8 cellular contexts compared by ENCODE assay signal in genomic region chr19:38375098-38375493, GRCh38. TPM values are rescaled to one million over a fixed set of nuclear protein-coding genes. Genes with fewer than 3 reads are reported as not detected.
DNase-seq lines count a peak whose midpoint lies in the region; ATAC-seq and TF ChIP-seq lines count a peak whose summit lies in the region.

No MANE protein-coding gene starts in this region.

- H3K4me1 Mint-ChIP-seq in osteocyte (ENCODE audit: unreplicated experiment): peaks cover 24% of the 10 kb centered on the region

- TF ChIP-seq CTCF in esophagus squamous epithelium (IDR thresholded peaks at IDR 0.05) (no peak), osteocyte (IDR thresholded peaks at IDR 0.05) (no peak)

- H3K9me3 Mint-ChIP-seq in osteocyte (ENCODE audit: unreplicated experiment): no peaks in the 10 kb centered on the region

- H3K27me3 ChIP-seq in SJSA1 (replicated peaks) (no peaks in the 10 kb centered on the region), esophagus squamous epithelium (peaks cover 0 to 3% (median 0%) of the 10 kb centered on the region in 4 donors)

- peaks cover 42% of the 10 kb centered on the region for H3K36me3 ChIP-seq in SJSA1
- H3K36me3 ChIP-seq in esophagus squamous epithelium: peaks cover 0 to 42% (median 6%) of the 10 kb centered on the region in 3 donors

- peak overlapping the region; percentile 100 for H3K4me3 Mint-ChIP-seq in osteocyte (ENCODE audit: unreplicated experiment)

- H3K27ac Mint-ChIP-seq in osteocyte (ENCODE audit: unreplicated experiment): peak overlapping the region; percentile 99

- H3K9me3 ChIP-seq in SJSA1 (replicated peaks): no peaks in the 10 kb centered on the region
- H3K9me3 ChIP-seq in esophagus squamous epithelium: no peaks in the 10 kb centered on the region

- no peak for TF ChIP-seq POLR2A in esophagus squamous epithelium (IDR thresholded peaks at IDR 0.05)

- peaks cover 11% of the 10 kb centered on the region for H3K4me1 ChIP-seq in SJSA1 (replicated peaks)
- H3K4me1 ChIP-seq in esophagus squamous epithelium: peaks cover 11 to 31% (median 25%) of the 10 kb centered on the region in 3 donors

- H3K36me3 Mint-ChIP-seq in osteocyte (ENCODE audit: unreplicated experiment): peaks cover 6% of the 10 kb centered on the region

- intact Hi-C loops in esophagus squamous epithelium (cut with DNase I): no loop called here

- ATAC-seq in GM19395 (IDR thresholded peaks at IDR 0.05; ENCODE audit: unreplicated experiment): peak; percentile 9
- no peak for ATAC-seq in GM18502 (IDR thresholded peaks at IDR 0.05; ENCODE audit: poor library complexity, unreplicated experiment)
- ATAC-seq in GM21367 (IDR thresholded peaks at IDR 0.05; ENCODE audit: unreplicated experiment): no peak
- no peak for ATAC-seq in HG03378 (IDR thresholded peaks at IDR 0.05; ENCODE audit: unreplicated experiment)

- H3K4me3 ChIP-seq in SJSA1 (peak overlapping the region; percentile 84), esophagus squamous epithelium (peak overlapping the region; percentile 70 to 84 (median 74))

- 1 to 2% methylated on average over 15 to 18 of the region's 18 CpGs for WGBS in esophagus squamous epithelium, 2 donors

- H3K27ac ChIP-seq in SJSA1 (peak overlapping the region; percentile 83), esophagus squamous epithelium (peak overlapping the region; percentile 91 to 96 (median 92))

- DNase-seq in SJSA1 (ENCODE audit: low read depth in 1 of 2, low spot score in 2 of 2): no peak
- no peak for DNase-seq in esophagus squamous epithelium (lab: John Stamatoyannopoulos, UW)
- DNase-seq in osteocyte (ENCODE audit: extremely low spot score, unreplicated experiment): no peak
- DNase-seq in AG20443 (ENCODE audit: low spot score): no peak

- H3K27me3 Mint-ChIP-seq in osteocyte (ENCODE audit: unreplicated experiment): peaks cover 13% of the 10 kb centered on the region

RNA-seq across cellular contexts. Expression of gene PSMD8, which starts 0.7 kb away (rescaled TPM):
- 248 and 454 TPM in 2 replicates for total RNA-seq in SJSA1 (2014; rRNA removed; shearing (Covaris generic))
- total RNA-seq in esophagus squamous epithelium (100 to 1,000 TPM; 172 to 231 (median 197) TPM), osteocyte (162 and 166 TPM in 2 replicates)

RNA-seq across cellular contexts. Expression of gene GGN, which starts 12.7 kb away (rescaled TPM):
- 0.47 and 0.71 TPM in 2 replicates for total RNA-seq in SJSA1 (2014; rRNA removed; shearing (Covaris generic))
- under 1 TPM in 1 of 4 donors, not detected in 3; 0.15 TPM for total RNA-seq in esophagus squamous epithelium
- total RNA-seq in osteocyte: 2.1 and 2.3 TPM in 2 replicates

RNA-seq across cellular contexts. Expression of gene SPRED3, which starts 13.4 kb away (rescaled TPM):
- total RNA-seq in SJSA1 (2014; rRNA removed; shearing (Covaris generic)): 0.79 and 1.0 TPM in 2 replicates
- total RNA-seq in esophagus squamous epithelium (under 1 TPM in 3 of 4 donors, not detected in 1; 0.15 to 0.38 (median 0.35) TPM), osteocyte (5.9 and 6.0 TPM in 2 replicates)

RNA-seq across cellular contexts. Expression of gene FAM98C, which starts 27.8 kb away (rescaled TPM):
- total RNA-seq in SJSA1 (2014; rRNA removed; shearing (Covaris generic)): 22.9 and 41.5 TPM in 2 replicates
- total RNA-seq in esophagus squamous epithelium (10 to 100 TPM; 14.4 to 40.0 (median 21.2) TPM), osteocyte (19.4 and 22.7 TPM in 2 replicates)

RNA-seq across cellular contexts. Expression of gene CATSPERG, which starts 39.5 kb away (rescaled TPM):
- 0.08 TPM in 1 of 2 replicates, not detected in the other for total RNA-seq in SJSA1 (2014; rRNA removed; shearing (Covaris generic))
- 1 to 10 TPM in 2 of 4 donors, under 1 TPM in 2; 0.19 to 5.3 (median 1.1) TPM for total RNA-seq in esophagus squamous epithelium
- total RNA-seq in osteocyte: 6.8 and 7.2 TPM in 2 replicates
